8 cellular contexts compared by ENCODE assay signal in genomic region chr21:39387461-39388037, GRCh38. TPM values are rescaled to one million over a fixed set of nuclear protein-coding genes. Genes with fewer than 3 reads are reported as not detected.
A peak's percentile ranks its signal among the peaks of the same experiment; 100 is the strongest.
DNase-seq lines count a peak whose midpoint lies in the region; ATAC-seq, FAIRE-seq and TF ChIP-seq lines count a peak whose summit lies in the region.

No MANE protein-coding gene starts in this region.

- DNase-seq in GM12891 (ENCODE audit: insufficient read length, low spot score) (peak; percentile 96), HPDE6-E6E7 (ENCODE audit: extremely low spot score) (peak; percentile 91), NOMO-1 (lab: John Stamatoyannopoulos, UW; ENCODE audit: unreplicated experiment in 2 of 2) (peak; percentile 70 to 83), mesendoderm (peak; percentile 95)
- DNase-seq in activated CD8-positive, alpha-beta memory T cell treated with anti-CD3 and anti-CD28 coated beads, Interleukin-2, amount 10 ng/mL, durations not matched to agents 7 days and 5 days = peak; percentile 94
- peak; percentile 76 for DNase-seq in stimulated activated CD8-positive, alpha-beta memory T cell treated with anti-CD3 and anti-CD28 coated beads, Interleukin-12 subunit alpha, Interleukin-12 subunit beta, amount 100 ng/mL, for 24 hours (ENCODE audit: extremely low read depth)

- H3K23ac ChIP-seq in mesendoderm (ENCODE audit: low read length) = no peak overlapping the region

- no peaks in the 10 kb centered on the region for H3K27me3 ChIP-seq in endocrine pancreas (ENCODE audit: control insufficient read depth, insufficient read depth, low read length)
- no peaks in the 10 kb centered on the region for H3K27me3 ChIP-seq in mesendoderm (ENCODE audit: insufficient read depth, low read length, poor library complexity)

- H3K27me3 Mint-ChIP-seq in activated CD8-positive, alpha-beta memory T cell treated with anti-CD3 and anti-CD28 coated beads, Interleukin-2, amount 10 ng/mL, durations not matched to agents 7 days and 5 days = no peaks in the 10 kb centered on the region

- peak overlapping the region; percentile 77 for H3K4me3 Mint-ChIP-seq in activated CD8-positive, alpha-beta memory T cell treated with anti-CD3 and anti-CD28 coated beads, Interleukin-2, amount 10 ng/mL, durations not matched to agents 7 days and 5 days

- no CpG with 5 or more reads among the region's 21 CpGs for WGBS in mesendoderm (ENCODE audit: extremely low coverage, insufficient coverage, low lambda C conversion rate)

- no peak overlapping the region for H2BK15ac ChIP-seq in mesendoderm (replicated peaks; ENCODE audit: low read depth)

- no peak overlapping the region for H2BK5ac ChIP-seq in mesendoderm (ENCODE audit: low read length)

- H3K36me3 Mint-ChIP-seq in activated CD8-positive, alpha-beta memory T cell treated with anti-CD3 and anti-CD28 coated beads, Interleukin-2, amount 10 ng/mL, durations not matched to agents 7 days and 5 days = peaks cover 7% of the 10 kb centered on the region

- peak overlapping the region; percentile 82 for H3K56ac ChIP-seq in mesendoderm (ENCODE audit: low read length)

- no peaks in the 10 kb centered on the region for H3K79me2 ChIP-seq in mesendoderm (ENCODE audit: control insufficient read depth, insufficient read depth, low read length)

- H3K27ac Mint-ChIP-seq in activated CD8-positive, alpha-beta memory T cell treated with anti-CD3 and anti-CD28 coated beads, Interleukin-2, amount 10 ng/mL, durations not matched to agents 7 days and 5 days = peak overlapping the region; percentile 85

- peak; percentile 76 for FAIRE-seq in GM12891 (lab: Jason Lieb, UNC)

- peak overlapping the region; percentile 53 for H4K5ac ChIP-seq in mesendoderm (ENCODE audit: low read length)

- ATAC-seq in activated CD8-positive, alpha-beta memory T cell treated with anti-CD3 and anti-CD28 coated beads, Interleukin-2, amount 10 ng/mL, durations not matched to agents 7 days and 5 days = peak; percentile 62
- no peak for ATAC-seq in HG02981 (IDR thresholded peaks at IDR 0.05; ENCODE audit: unreplicated experiment)

- H2BK120ac ChIP-seq in mesendoderm (ENCODE audit: low read depth, low read length) = no peak overlapping the region

- no peak overlapping the region for H3K18ac ChIP-seq in mesendoderm (ENCODE audit: low read length)

- no peaks in the 10 kb centered on the region for H3K4me1 ChIP-seq in endocrine pancreas (ENCODE audit: control insufficient read depth, insufficient read depth, low read length)
- H3K4me1 ChIP-seq in mesendoderm (ENCODE audit: control insufficient read depth, low read depth, low read length) = peaks cover 1% of the 10 kb centered on the region

- no peak overlapping the region for H3K4ac ChIP-seq in mesendoderm (ENCODE audit: low read depth, low read length)

- no peak overlapping the region for H2AK5ac ChIP-seq in mesendoderm (ENCODE audit: low read length)

- no peak for TF ChIP-seq POLR2A in GM12891 (IDR thresholded peaks at IDR 0.05; ENCODE audit: low read depth, low read length)

- no peaks in the 10 kb centered on the region for H3K9me3 ChIP-seq in endocrine pancreas (ENCODE audit: control insufficient read depth, low read length)

- no peak overlapping the region for H4K8ac ChIP-seq in mesendoderm (ENCODE audit: low read depth, low read length)

- H3K36me3 ChIP-seq in endocrine pancreas (ENCODE audit: control insufficient read depth, insufficient read depth, low read length) (peaks cover 3% of the 10 kb centered on the region), mesendoderm (ENCODE audit: control insufficient read depth, insufficient read depth, low read length) (no peaks in the 10 kb centered on the region)

- CTCF ChIA-PET in activated CD8-positive, alpha-beta memory T cell treated with anti-CD3 and anti-CD28 coated beads, Interleukin-2, amount 10 ng/mL, durations not matched to agents 7 days and 5 days (lab: Charles Lee) = interaction anchor here (0.5 to 2.3 kb wide), 19 partner anchors 9 to 655 kb away, joined by 3 to 15 read pairs (median 5); partner anchors contain the start of genes BRWD1, HMGN1 and PSMG1

- H3K79me1 ChIP-seq in mesendoderm (ENCODE audit: low read length) = peaks cover 8% of the 10 kb centered on the region

- H3K9ac ChIP-seq in endocrine pancreas (ENCODE audit: control insufficient read depth, insufficient read depth, low read length) (no peak overlapping the region), mesendoderm (ENCODE audit: low read length) (peak overlapping the region; percentile 73)

- H3K27ac ChIP-seq in mesendoderm (ENCODE audit: low read depth, low read length) = no peak overlapping the region

- peaks cover 35% of the 10 kb centered on the region for H3K4me1 Mint-ChIP-seq in activated CD8-positive, alpha-beta memory T cell treated with anti-CD3 and anti-CD28 coated beads, Interleukin-2, amount 10 ng/mL, durations not matched to agents 7 days and 5 days

- H3K4me3 ChIP-seq in endocrine pancreas (ENCODE audit: control insufficient read depth, insufficient read depth, low read length) (peak overlapping the region; percentile 49), mesendoderm (ENCODE audit: low read length) (no peak overlapping the region)

- H3K4me2 ChIP-seq in mesendoderm (ENCODE audit: low read length) = peak overlapping the region; percentile 56

- no peaks in the 10 kb centered on the region for H3K9me3 Mint-ChIP-seq in activated CD8-positive, alpha-beta memory T cell treated with anti-CD3 and anti-CD28 coated beads, Interleukin-2, amount 10 ng/mL, durations not matched to agents 7 days and 5 days (ENCODE audit: low read depth)

TF ChIP-seq in GM12891, 5 proteins besides CTCF, POLR2A, EP300 and RAD21:
- TF ChIP-seq SPI1 (IDR thresholded peaks at IDR 0.05; ENCODE audit: low read depth, low read length) (no peak), POLR2AphosphoS5 (IDR thresholded peaks at IDR 0.05; ENCODE audit: low read depth, low read length) (no peak)

RNA-seq across cellular contexts. Expression of gene HMGN1, which starts 38.7 kb away (rescaled TPM):
- 242 TPM for polyA plus RNA-seq in GM12891 (2012; ENCODE audit: low read depth, missing spikeins)
- 100 to 1,000 TPM; 385 to 405 TPM for total RNA-seq in activated CD8-positive, alpha-beta memory T cell treated with anti-CD3 and anti-CD28 coated beads, Interleukin-2, amount 10 ng/mL, durations not matched to agents 7 days and 5 days
- polyA plus RNA-seq in mesendoderm (2013, experiment 1 of 2) = 582 TPM
- 578 TPM for polyA plus RNA-seq in mesendoderm (2013, experiment 2 of 2)

RNA-seq across cellular contexts. Expression of gene LCA5L, which starts 58.0 kb away (rescaled TPM):
- polyA plus RNA-seq in GM12891 (2012; ENCODE audit: low read depth, missing spikeins) = 0.15 TPM
- total RNA-seq in activated CD8-positive, alpha-beta memory T cell treated with anti-CD3 and anti-CD28 coated beads, Interleukin-2, amount 10 ng/mL, durations not matched to agents 7 days and 5 days = not detected
- 0.62 TPM for polyA plus RNA-seq in mesendoderm (2013, experiment 1 of 2)
- polyA plus RNA-seq in mesendoderm (2013, experiment 2 of 2) = 0.41 TPM
